Comparison of ENCODE assay signal across 9 cellular contexts in the genomic region with DNA sequence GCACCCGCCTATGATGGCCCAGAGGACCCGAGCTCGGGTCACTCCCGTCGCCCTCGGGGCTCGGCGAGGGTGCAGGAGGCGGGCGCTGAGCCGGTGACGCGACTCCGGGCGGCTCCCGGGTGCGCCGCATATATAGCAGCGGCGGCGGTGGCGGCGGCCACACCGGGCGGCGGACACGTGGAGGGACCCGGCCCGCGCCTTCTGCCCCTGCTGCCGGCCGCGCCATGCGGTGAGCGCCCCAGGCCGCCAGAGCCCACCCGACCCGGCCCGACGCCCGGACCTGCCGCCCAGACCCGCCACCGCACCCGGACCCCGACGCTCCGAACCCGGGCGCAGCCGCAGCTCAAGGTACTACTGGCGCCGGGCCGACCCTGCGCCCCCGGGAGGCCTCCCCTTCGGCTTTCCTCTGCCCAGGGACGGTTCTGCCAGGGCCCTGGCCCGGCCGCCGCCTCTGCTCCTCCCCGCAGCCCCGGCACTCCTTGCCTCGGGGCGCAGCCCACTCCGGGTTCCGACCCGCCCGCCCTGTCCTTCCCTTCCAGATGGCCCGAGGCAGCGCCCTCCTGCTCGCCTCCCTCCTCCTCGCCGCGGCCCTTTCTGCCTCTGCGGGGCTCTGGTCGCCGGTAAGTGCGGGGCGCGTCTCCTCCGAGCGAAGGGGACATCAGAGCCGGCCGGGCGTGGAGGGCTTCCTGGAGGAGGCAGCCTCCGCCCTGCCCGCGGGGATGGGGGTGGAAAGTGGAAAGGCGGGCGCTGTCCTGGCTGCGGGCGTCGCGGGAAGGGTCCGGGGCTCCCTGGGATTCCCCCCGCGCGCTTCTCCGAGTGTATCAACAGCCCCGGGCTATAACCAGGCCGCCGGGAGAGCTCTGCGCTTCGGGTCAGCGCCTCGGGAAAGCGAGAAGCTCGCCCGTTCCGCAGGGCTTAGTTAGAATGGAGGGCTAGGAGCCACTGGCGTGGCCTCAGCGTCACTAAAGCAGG. TPM values are rescaled to one million over a fixed set of nuclear protein-coding genes. Genes with fewer than 3 reads are reported as not detected.
DNase-seq lines count a peak whose midpoint lies in the region; ATAC-seq and TF ChIP-seq lines count a peak whose summit lies in the region.
"Had no signal": no experiment of that assay in that cellular context is flagged by ENCODE, and none has a peak within 500 bp of the region (broad histone marks: within the 10 kb centered on the region; RNA-seq: fewer than 3 reads in every experiment).

Gene GAL (plus strand): TSS at position 160 of the 972 bp plus-strand sequence. CDS start 380 bp downstream, at position 540.

- peak within 1 kb of the TSS; percentile 97 for H3K4me2 ChIP-seq in neuronal stem cell (ENCODE audit: insufficient read depth, low read length, poor library complexity, severe bottlenecking)

- H3K4me3 Mint-ChIP-seq in Calu3 (ENCODE audit: low read depth, unreplicated experiment) (peak within 1 kb of the TSS; percentile 42), endodermal cell (peak within 1 kb of the TSS; percentile 65)
- H3K4me3 Mint-ChIP-seq: memory B cell had no signal

- BruUV-seq in Calu3 (replicated peaks; lab: Mats Ljungman, UMichigan) = no TSS peak

- DNase-seq in Calu3 (peak; percentile 30), NCI-H1092 (lab: John Stamatoyannopoulos, UW) (peak; percentile 18), endodermal cell (peak; percentile 77), neuronal stem cell (ENCODE audit: low spot score) (no peak), SHP77 (lab: John Stamatoyannopoulos, UW) (no peak)

- peak within 1 kb of the TSS; percentile 33 for H3K9ac ChIP-seq in endodermal cell (ENCODE audit: extremely low read depth, low read length, poor library complexity, severe bottlenecking)
- peak within 1 kb of the TSS; percentile 72 for H3K9ac ChIP-seq in neuronal stem cell (ENCODE audit: low read depth, low read length, poor library complexity)

- H3K14ac ChIP-seq in neuronal stem cell (ENCODE audit: low read length) = peak within 1 kb of the TSS; percentile 75

- H3K23ac ChIP-seq in neuronal stem cell (ENCODE audit: low read depth, low read length, poor library complexity) = peak within 1 kb of the TSS; percentile 80

- H4K91ac ChIP-seq in neuronal stem cell (ENCODE audit: low read depth, low read length, poor library complexity) = no peak within 1 kb of the TSS

- ATAC-seq in HG02938 (IDR thresholded peaks at IDR 0.05; ENCODE audit: unreplicated experiment) (no peak), GM21737 (IDR thresholded peaks at IDR 0.05; ENCODE audit: unreplicated experiment) (no peak), GM19455 (IDR thresholded peaks at IDR 0.05; ENCODE audit: unreplicated experiment) (no peak)

- H3K4me1 Mint-ChIP-seq in Calu3 (ENCODE audit: low read depth, unreplicated experiment) (no peaks in the 10 kb centered on the region), endodermal cell (peaks cover 31% of the 10 kb centered on the region)
- H3K4me1 Mint-ChIP-seq: memory B cell had no signal

- peak within 1 kb of the TSS; percentile 76 for H2BK5ac ChIP-seq in neuronal stem cell (ENCODE audit: low read length)

- H3K27me3 Mint-ChIP-seq in Calu3 (ENCODE audit: unreplicated experiment) (peaks cover 67% of the 10 kb centered on the region), endodermal cell (ENCODE audit: insufficient read depth) (peaks cover 31% of the 10 kb centered on the region)

- no peaks in the 10 kb centered on the region for H3K36me3 Mint-ChIP-seq in Calu3 (ENCODE audit: insufficient read depth, unreplicated experiment)
- peaks cover 25% of the 10 kb centered on the region for H3K36me3 Mint-ChIP-seq in endodermal cell (ENCODE audit: low read depth)
- H3K36me3 Mint-ChIP-seq: memory B cell had no signal

- H3K27me3 ChIP-seq in endodermal cell (ENCODE audit: control insufficient read depth, insufficient read depth, low read length, poor library complexity, severe bottlenecking) (peaks cover 4% of the 10 kb centered on the region), neuronal stem cell (ENCODE audit: control insufficient read depth in 3 of 3, insufficient read depth in 3 of 3, low read depth in 1 of 3, low read length in 3 of 3) (peaks cover 23 to 79% (median 53%) of the 10 kb centered on the region in 3 experiments)

- CTCF ChIA-PET in Calu3 (lab: Charles Lee) = interaction anchor here (0.6 kb wide), 1 partner anchor 52 kb away, joined by 3 read pairs; no protein-coding TSS in a partner anchor

- no peak within 1 kb of the TSS for H4K8ac ChIP-seq in neuronal stem cell (ENCODE audit: low read depth, low read length)

- peak within 1 kb of the TSS; percentile 49 for H2BK120ac ChIP-seq in neuronal stem cell (ENCODE audit: low read depth, low read length)

- H2AFZ ChIP-seq in neuronal stem cell (ENCODE audit: low read length) = peak within 1 kb of the TSS; percentile 63

- H2BK15ac ChIP-seq in neuronal stem cell (ENCODE audit: low read length) = peak within 1 kb of the TSS; percentile 41

- no peak within 1 kb of the TSS for H3K27ac Mint-ChIP-seq in Calu3 (ENCODE audit: unreplicated experiment)
- H3K27ac Mint-ChIP-seq in endodermal cell = no peak within 1 kb of the TSS
- H3K27ac Mint-ChIP-seq: memory B cell had no signal

- intact Hi-C loops in Calu3 (cut with micrococcal nuclease; ENCODE audit: unreplicated experiment) = no loop called here

- WGBS in endodermal cell (ENCODE audit: insufficient coverage in 1 of 2, insufficient read length in 1 of 2), 2 experiments = 1 to 3% methylated on average over 38 to 113 of the region's 113 CpGs
- WGBS in neuronal stem cell (ENCODE audit: extremely low coverage in 2 of 2, insufficient read length in 2 of 2, insufficient replicate concordance in 1 of 2), 2 donors = no CpG with 5 or more reads among the region's 113 CpGs

- no peaks in the 10 kb centered on the region for H3K9me3 Mint-ChIP-seq in Calu3 (ENCODE audit: low read depth, unreplicated experiment)
- no peaks in the 10 kb centered on the region for H3K9me3 Mint-ChIP-seq in endodermal cell
- H3K9me3 Mint-ChIP-seq: memory B cell had no signal

- H2AK5ac ChIP-seq in neuronal stem cell (ENCODE audit: low read depth, low read length) = peak within 1 kb of the TSS; percentile 91

- H2BK12ac ChIP-seq in neuronal stem cell (ENCODE audit: low read length) = peak within 1 kb of the TSS; percentile 63

- H3K36me3 ChIP-seq in endodermal cell (ENCODE audit: control insufficient read depth, insufficient read depth, low read length) (peaks cover 36% of the 10 kb centered on the region), neuronal stem cell (replicated peaks in 1 of 2; ENCODE audit: control insufficient read depth in 2 of 2, insufficient read depth in 2 of 2, low read length in 2 of 2) (no peaks in the 10 kb centered on the region)

- no peaks in the 10 kb centered on the region for H3K4me1 ChIP-seq in endodermal cell (ENCODE audit: control insufficient read depth, insufficient read depth, low read length)
- H3K4me1 ChIP-seq in neuronal stem cell (ENCODE audit: control insufficient read depth in 2 of 2, insufficient read depth in 1 of 2, low read depth in 1 of 2, low read length in 2 of 2) = no peaks in the 10 kb centered on the region

- H3K4me3 ChIP-seq in endodermal cell (ENCODE audit: low read length) = peak within 1 kb of the TSS; percentile 82
- H3K4me3 ChIP-seq in neuronal stem cell (ENCODE audit: low read length in 2 of 2) = peak within 1 kb of the TSS in 1 of 2 donors; percentile 72

- H3K18ac ChIP-seq in neuronal stem cell (ENCODE audit: low read length) = peak within 1 kb of the TSS; percentile 88

- TF ChIP-seq CTCF in Calu3 (IDR thresholded peaks at IDR 0.05; ENCODE audit: unreplicated experiment) = no peak
- TF ChIP-seq CTCF in endodermal cell (conservative IDR thresholded peaks at IDR 0.05) = no peak

- no peaks in the 10 kb centered on the region for H3K79me1 ChIP-seq in neuronal stem cell (ENCODE audit: low read depth, low read length)

- H3K27ac ChIP-seq in endodermal cell (ENCODE audit: low read depth, low read length) = no peak within 1 kb of the TSS
- H3K27ac ChIP-seq in neuronal stem cell (replicated peaks; ENCODE audit: low read length) = no peak within 1 kb of the TSS

- peak within 1 kb of the TSS; percentile 29 for H3K4ac ChIP-seq in neuronal stem cell (ENCODE audit: low read length)

- H3K9me3 ChIP-seq in endodermal cell (ENCODE audit: control insufficient read depth, low read length) (no peaks in the 10 kb centered on the region), neuronal stem cell (replicated peaks in 1 of 2; ENCODE audit: control insufficient read depth in 2 of 2, insufficient read depth in 1 of 2, low read depth in 1 of 2, low read length in 2 of 2) (no peaks in the 10 kb centered on the region)

RNA-seq across cellular contexts. Expression of gene GAL, which starts in this region (rescaled TPM):
- total RNA-seq in Calu3 (2022) = 1.2 and 1.9 TPM in 2 replicates
- 100 to 1,000 TPM in 1 of 2 donors, 10 to 100 TPM in 1; 98.9 to 166 TPM for total RNA-seq in endodermal cell
- 67.5 TPM for polyA plus RNA-seq in endodermal cell (2013, experiment 1 of 2)
- 57.8 TPM for polyA plus RNA-seq in endodermal cell (2013, experiment 2 of 2)
- polyA plus RNA-seq in neuronal stem cell (2013, experiment 1 of 2) = 1.5 TPM
- polyA plus RNA-seq in neuronal stem cell (2013, experiment 2 of 2) = 1.2 TPM

Comparison
In these comparisons a context has a peak if more than half of its experiments do, and no peak if none do; other contexts are left out.
1. RNA of gene GAL (total RNA-seq): 98.9 to 166 TPM in endodermal cell; 1.2 to 1.9 TPM in Calu3; every median in the first group is over 10 times any median in the second.
2. DNase-seq: peak in Calu3 (single experiment), NCI-H1092 (single experiment) and endodermal cell (single experiment); none in neuronal stem cell (single experiment) and SHP77 (0 of 2).